1 cellular context compared by ENCODE assay signal in genomic region chr7:76278540-76278939, GRCh38.
TF ChIP-seq lines count a peak whose summit lies in the region.

No MANE protein-coding gene starts in this region.

TF ChIP-seq in HCT116, 20 proteins besides CTCF, POLR2A, EP300 and RAD21 (continued from another document):
- no peak for TF ChIP-seq MAX (IDR thresholded peaks at IDR 0.05)
- no peak for TF ChIP-seq CBX3 (IDR thresholded peaks at IDR 0.05; ENCODE audit: low read depth)
